In genomic region chr10:97520520-97520919, GRCh38 we compare ENCODE assay signal across 27 cellular contexts. TPM values are rescaled to one million over a fixed set of nuclear protein-coding genes. Genes with fewer than 3 reads are reported as not detected.
"Had no signal": no experiment of that assay in that cellular context is flagged by ENCODE, and none has a peak within 500 bp of the region (broad histone marks: within the 10 kb centered on the region; RNA-seq: fewer than 3 reads in every experiment).

No MANE protein-coding gene starts in this region.

- H3K36me3 Mint-ChIP-seq: activated naive CD8-positive, alpha-beta T cell; brain; naive B cell had no signal

- H3K27ac ChIP-seq: cardiac muscle cell, gastroesophageal sphincter, parathyroid adenoma, suprapubic skin, uterus had no signal

- H3K36me3 ChIP-seq: cardiac muscle cell, gastroesophageal sphincter, suprapubic skin, tibial nerve, uterus had no signal

- H2AFZ ChIP-seq: parathyroid adenoma had no signal

- H3K4me1 Mint-ChIP-seq: naive B cell had no signal

- ATAC-seq: effector memory CD8-positive, alpha-beta T cell; gastroesophageal sphincter; left colon; right cardiac atrium had no signal

- H3K27me3 ChIP-seq: cardiac muscle cell, gastroesophageal sphincter, suprapubic skin, tibial nerve, uterus had no signal

- H3K4me3 Mint-ChIP-seq: activated naive CD8-positive, alpha-beta T cell; brain; effector memory CD8-positive, alpha-beta T cell; neural crest cell; T-helper 2 cell treated with Interferon-gamma antibody and Interleukin-4, amounts not matched to agents 5 μg/mL and 100 μg/mL, for 36 hours had no signal

- H3K4me3 ChIP-seq: cardiac muscle cell, gastroesophageal sphincter, suprapubic skin, tibial nerve, uterus had no signal

- DNase-seq: activated CD4-positive, alpha-beta T cell treated with anti-CD3 and anti-CD28 coated beads for 4 hours; activated CD4-positive, alpha-beta T cell treated with anti-CD3 and anti-CD28 coated beads, Interleukin-2, amount 50 U/mL, for 48 hours; activated CD4-positive, CD25-positive, alpha-beta regulatory T cell; activated CD8-positive, alpha-beta memory T cell treated with anti-CD3 and anti-CD28 coated beads for 24 hours; activated effector memory CD4-positive, alpha-beta T cell treated with Interleukin-2 at 50 U/mL for 16 hours; activated naive CD4-positive, alpha-beta T cell treated with Interleukin-2 at 50 U/mL for 16 hours; anterior cingulate cortex; cortex of kidney; effector memory CD8-positive, alpha-beta T cell; head of caudate nucleus; hippocampal formation; left colon; naive B cell; nucleus accumbens; right cardiac atrium; stimulated activated naive CD4-positive, alpha-beta T cell; T-helper 1 cell; uterus had no signal

- H3K27ac Mint-ChIP-seq: activated naive CD8-positive, alpha-beta T cell; brain; effector memory CD8-positive, alpha-beta T cell; naive B cell; T-helper 2 cell treated with Interferon-gamma antibody and Interleukin-4, amounts not matched to agents 5 μg/mL and 100 μg/mL, for 36 hours had no signal

- H3K9ac ChIP-seq: parathyroid adenoma had no signal

- H3K9me3 Mint-ChIP-seq: effector memory CD8-positive, alpha-beta T cell; naive B cell; neural crest cell; T-helper 2 cell treated with Interferon-gamma antibody and Interleukin-4, amounts not matched to agents 5 μg/mL and 100 μg/mL, for 36 hours had no signal

- H3K4me1 ChIP-seq: uterus had no signal

- H3K9me3 ChIP-seq: gastroesophageal sphincter, suprapubic skin, tibial nerve, uterus had no signal

- H3K27me3 Mint-ChIP-seq: activated naive CD8-positive, alpha-beta T cell had no signal

RNA-seq across cellular contexts. Expression of gene ANKRD2, which starts 52.1 kb away (rescaled TPM):
- total RNA-seq: cardiac muscle cell, left colon, neural crest cell had no signal
- polyA plus RNA-seq: cardiac muscle cell had no signal
